Comparison of ENCODE assay signal across 30 cellular contexts in the genomic region with DNA sequence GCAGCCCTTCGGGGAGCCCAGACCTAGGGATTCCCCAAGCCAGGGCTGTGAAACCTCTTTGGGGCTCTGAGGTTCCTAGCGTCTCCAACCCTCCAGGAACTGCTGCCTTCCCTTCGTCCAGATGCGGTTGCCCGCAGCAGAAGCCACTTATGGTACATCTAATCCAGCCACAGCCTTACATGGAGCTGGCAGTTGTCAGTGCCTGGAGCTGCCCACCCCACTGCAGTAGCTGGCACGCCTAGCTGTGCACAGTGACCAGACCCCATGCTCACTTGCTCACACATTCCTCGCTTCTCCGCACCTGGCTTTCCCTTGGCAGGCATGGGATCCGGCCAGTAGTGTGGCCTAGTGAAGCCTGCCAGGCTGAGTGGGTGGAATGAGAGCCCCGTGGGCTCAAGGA.
"Had no signal": no experiment of that assay in that cellular context is flagged by ENCODE, and none has a peak within 500 bp of the region (broad histone marks: within the 10 kb centered on the region; RNA-seq: fewer than 3 reads in every experiment).

No MANE protein-coding gene starts in this region.

- H3K4me1 ChIP-seq: heart left ventricle, left lung, lower lobe of right lung, parathyroid adenoma, right atrium auricular region, stomach, testis, thyroid gland, transverse colon, upper lobe of right lung had no signal

- DNase-seq: glutamatergic neuron; heart left ventricle; left colon; left lung; lower lobe of right lung; mammary epithelial cell; mesenchymal stem cell; naive thymus-derived CD8-positive, alpha-beta T cell; occipital lobe; stimulated activated CD4-positive, alpha-beta T cell treated with anti-CD3 and anti-CD28 coated beads, Interleukin-12 subunit alpha, Interleukin-12 subunit beta, amount 100 ng/mL, for 4 hours; stimulated activated CD4-positive, alpha-beta T cell treated with anti-CD3 and anti-CD28 coated beads, Interleukin-15, amount 100 ng/mL, for 24 hours; stimulated activated CD4-positive, alpha-beta T cell treated with anti-CD3 and anti-CD28 coated beads, Interleukin-4, amount 100 ng/mL, for 24 hours; stimulated activated naive B cell treated with anti-CD40 and anti-IgM and Interleukin-4, amounts not matched to agents 10 μg/mL and 1 μg/mL and 100 μg/mL, for 72 hours; stimulated activated naive CD8-positive, alpha-beta T cell treated with anti-CD3 and anti-CD28 coated beads, Interleukin-15, Interleukin-2, amounts not matched to agents 100 U/mL and 50 U/mL, for 24 hours; stomach; testis; thyroid gland; transverse colon; upper lobe of right lung had no signal

- H2AFZ ChIP-seq: hepatocyte, parathyroid adenoma had no signal

- H3K4me3 Mint-ChIP-seq: naive thymus-derived CD8-positive, alpha-beta T cell; nephron; neural crest cell; stimulated activated naive B cell treated with anti-CD40 and anti-IgM and Interleukin-4, amounts not matched to agents 10 μg/mL and 1 μg/mL and 100 μg/mL, for 72 hours had no signal

- H3K9me3 Mint-ChIP-seq: nephron, neural crest cell had no signal

- H3K4me2 ChIP-seq: hepatocyte had no signal

- FAIRE-seq: keratinocyte, urothelium cell line had no signal

- H3K4me3 ChIP-seq: heart left ventricle, hepatocyte, left lung, lower lobe of right lung, right atrium auricular region, skin epidermis, stomach, testis, thyroid gland, transverse colon, upper lobe of right lung had no signal

- H3K27ac Mint-ChIP-seq: naive thymus-derived CD8-positive, alpha-beta T cell; nephron; progenitor cell of endocrine pancreas; stimulated activated naive B cell treated with anti-CD40 and anti-IgM and Interleukin-4, amounts not matched to agents 10 μg/mL and 1 μg/mL and 100 μg/mL, for 72 hours had no signal

- ATAC-seq: heart left ventricle; left colon; left lung; naive thymus-derived CD8-positive, alpha-beta T cell; sciatic nerve; stimulated activated naive CD8-positive, alpha-beta T cell treated with anti-CD3 and anti-CD28 coated beads, Interleukin-15, Interleukin-2, amounts not matched to agents 100 U/mL and 50 U/mL, for 24 hours had no signal

- H3K27me3 ChIP-seq: heart left ventricle, hepatocyte, left lung, neutrophil, right atrium auricular region, stomach, testis, thyroid gland, transverse colon, upper lobe of right lung had no signal

- H3K27ac ChIP-seq: heart left ventricle, hepatocyte, left lung, lower lobe of right lung, neutrophil, parathyroid adenoma, right atrium auricular region, skin epidermis, stomach, testis, thyroid gland, transverse colon, upper lobe of right lung had no signal

- H3K36me3 ChIP-seq: heart left ventricle, left lung, lower lobe of right lung, neutrophil, right atrium auricular region, stomach, thyroid gland, transverse colon, upper lobe of right lung had no signal

- H3K79me2 ChIP-seq: hepatocyte, parathyroid adenoma had no signal

- H3K9ac ChIP-seq: parathyroid adenoma had no signal

- H3K9me3 ChIP-seq: lower lobe of right lung, neutrophil, right atrium auricular region, testis, thyroid gland, transverse colon, upper lobe of right lung had no signal

- H3K27me3 Mint-ChIP-seq: progenitor cell of endocrine pancreas; stimulated activated naive B cell treated with anti-CD40 and anti-IgM and Interleukin-4, amounts not matched to agents 10 μg/mL and 1 μg/mL and 100 μg/mL, for 72 hours had no signal

- H3K36me3 Mint-ChIP-seq: naive thymus-derived CD8-positive, alpha-beta T cell; stimulated activated naive B cell treated with anti-CD40 and anti-IgM and Interleukin-4, amounts not matched to agents 10 μg/mL and 1 μg/mL and 100 μg/mL, for 72 hours had no signal

- H3K4me1 Mint-ChIP-seq: naive thymus-derived CD8-positive, alpha-beta T cell; nephron; neural crest cell; stimulated activated naive B cell treated with anti-CD40 and anti-IgM and Interleukin-4, amounts not matched to agents 10 μg/mL and 1 μg/mL and 100 μg/mL, for 72 hours had no signal
